Comparison of ENCODE assay signal across 10 cellular contexts in genomic region chr17:81037783-81038733, GRCh38. TPM values are rescaled to one million over a fixed set of nuclear protein-coding genes. Genes with fewer than 3 reads are reported as not detected.
A peak's percentile ranks its signal among the peaks of the same experiment; 100 is the strongest.
DNase-seq lines count a peak whose midpoint lies in the region; ATAC-seq, FAIRE-seq and TF ChIP-seq lines count a peak whose summit lies in the region.
"Had no signal": no experiment of that assay in that cellular context is flagged by ENCODE, and none has a peak within 500 bp of the region (broad histone marks: within the 10 kb centered on the region; RNA-seq: fewer than 3 reads in every experiment).

No MANE protein-coding gene starts in this region.

- peaks cover 89% of the 10 kb centered on the region for H3K36me3 Mint-ChIP-seq in Calu3 (ENCODE audit: insufficient read depth, unreplicated experiment)

- H3K4me3 Mint-ChIP-seq in Calu3 (ENCODE audit: low read depth, unreplicated experiment), result peak overlapping the region; percentile 75

- TF ChIP-seq POLR2A in adrenal gland (IDR thresholded peaks at IDR 0.05) (no peak), heart left ventricle (IDR thresholded peaks at IDR 0.05) (no peak)

- DNase-seq in Calu3 (peak; percentile 22), adrenal gland (peak in 6 of 7 donors; percentile 48 to 79 (median 66)), heart left ventricle (peak in 3 of 5 donors; percentile 30 to 65 (median 47)), pancreas (peak in 5 of 6 donors; percentile 60 to 85 (median 67)), GDM1 (lab: John Stamatoyannopoulos, UW) (no peak), small intestine (no peak)
- DNase-seq in activated CD4-positive, CD25-positive, alpha-beta regulatory T cell (lab: John Stamatoyannopoulos, UW), result no peak
- DNase-seq: stimulated activated naive CD4-positive, alpha-beta T cell had no signal

- H3K27me3 Mint-ChIP-seq in Calu3 (ENCODE audit: unreplicated experiment), result no peaks in the 10 kb centered on the region

- H3K27me3 ChIP-seq in adrenal gland (no peaks in the 10 kb centered on the region), heart left ventricle (peaks cover 0 to 6% (median 0%) of the 10 kb centered on the region in 9 donors), pancreas (no peaks in the 10 kb centered on the region), small intestine (ENCODE audit: control insufficient read depth in 2 of 2, insufficient read depth in 2 of 2, low read length in 2 of 2) (no peaks in the 10 kb centered on the region)

- peaks cover 60% of the 10 kb centered on the region for H3K4me1 Mint-ChIP-seq in Calu3 (ENCODE audit: low read depth, unreplicated experiment)

- no peaks in the 10 kb centered on the region for H3K9me3 Mint-ChIP-seq in Calu3 (ENCODE audit: low read depth, unreplicated experiment)

- H3K27ac ChIP-seq in adrenal gland (peak overlapping the region in 3 of 5 donors; percentile 19 to 77 (median 63)), heart left ventricle (peak overlapping the region in 11 of 12 donors; percentile 3 to 75 (median 66)), pancreas (peak overlapping the region in 3 of 4 donors; percentile 39 to 49 (median 41)), small intestine (ENCODE audit: low read depth in 1 of 2, low read length in 1 of 2) (no peak overlapping the region)
- H3K27ac ChIP-seq: spleen had no signal

- CTCF ChIA-PET in Calu3 (lab: Charles Lee), result interaction anchor here (0.8 to 2.8 kb wide), 5 partner anchors 12 to 60 kb away, joined by 3 to 19 read pairs (median 7); no protein-coding TSS in a partner anchor

- TF ChIP-seq CTCF in Calu3 (IDR thresholded peaks at IDR 0.05; ENCODE audit: unreplicated experiment) (no peak), adrenal gland (IDR thresholded peaks at IDR 0.05) (peak in 1 of 6 experiments; percentile 12), heart left ventricle (IDR thresholded peaks at IDR 0.05) (no peak), pancreas (IDR thresholded peaks at IDR 0.05) (no peak)

- H3K4me1 ChIP-seq in adrenal gland (replicated peaks in 1 of 2), result peaks cover 30 to 63% of the 10 kb centered on the region in 2 donors
- H3K4me1 ChIP-seq in heart left ventricle, result peaks cover 0 to 83% (median 52%) of the 10 kb centered on the region in 12 donors
- peaks cover 11 to 27% (median 23%) of the 10 kb centered on the region in 3 donors for H3K4me1 ChIP-seq in pancreas
- no peaks in the 10 kb centered on the region for H3K4me1 ChIP-seq in small intestine (ENCODE audit: control insufficient read depth in 2 of 2, insufficient read depth in 1 of 2, low read depth in 1 of 2, low read length in 1 of 2)

- no peaks in the 10 kb centered on the region for H3K36me3 ChIP-seq in adrenal gland (replicated peaks in 1 of 2)
- no peaks in the 10 kb centered on the region for H3K36me3 ChIP-seq in heart left ventricle
- no peaks in the 10 kb centered on the region for H3K36me3 ChIP-seq in pancreas
- no peaks in the 10 kb centered on the region for H3K36me3 ChIP-seq in small intestine (ENCODE audit: control insufficient read depth in 2 of 2, insufficient read depth in 2 of 2, low read length in 2 of 2)
- H3K36me3 ChIP-seq: spleen had no signal

- no peaks in the 10 kb centered on the region for H3K9me3 ChIP-seq in adrenal gland (replicated peaks in 1 of 3)
- no peaks in the 10 kb centered on the region for H3K9me3 ChIP-seq in heart left ventricle
- no peaks in the 10 kb centered on the region for H3K9me3 ChIP-seq in pancreas
- H3K9me3 ChIP-seq in small intestine (ENCODE audit: control insufficient read depth, low read depth), result no peaks in the 10 kb centered on the region
- H3K9me3 ChIP-seq: spleen had no signal

- intact Hi-C loops in Calu3 (cut with micrococcal nuclease; ENCODE audit: unreplicated experiment), result no loop called here
- intact Hi-C loops in adrenal gland (cut with DNase I), result no loop called here
- intact Hi-C loops in heart left ventricle (cut with DNase I), result loop anchor here in 2 of 10 donors (5.0 to 10.0 kb wide), 2 partner anchors 44 to 207 kb away; no protein-coding TSS in a partner anchor
- intact Hi-C loops in pancreas (cut with DNase I), result no loop called here

- H3K4me3 ChIP-seq in adrenal gland (no peak overlapping the region), heart left ventricle (no peak overlapping the region), pancreas (no peak overlapping the region), small intestine (ENCODE audit: low read depth in 1 of 2, low read length in 2 of 2) (no peak overlapping the region)

- BruUV-seq in Calu3 (replicated peaks; lab: Mats Ljungman, UMichigan), result no TSS peak

- H3K27ac Mint-ChIP-seq in Calu3 (ENCODE audit: unreplicated experiment), result peak overlapping the region; percentile 91

- WGBS in adrenal gland, 4 donors, result 34 to 47% (median 40%) methylated on average over 14 to 31 of the region's 31 CpGs
- 67 to 74% (median 70%) methylated on average over 24 to 31 of the region's 31 CpGs for WGBS in heart left ventricle, 4 donors
- 34% methylated on average over 28 to 31 of the region's 31 CpGs for WGBS in pancreas, 2 donors
- WGBS in small intestine, 3 donors, result 69 to 78% (median 75%) methylated on average over 30 to 31 of the region's 31 CpGs

- FAIRE-seq in pancreas (lab: Jason Lieb, UNC) (no peak), small intestine (lab: Jason Lieb, UNC) (no peak)

- ATAC-seq in heart left ventricle (no peak), pancreas (peak in 3 of 4 donors; percentile 5 to 25 (median 21)), HG03045 (IDR thresholded peaks at IDR 0.05; ENCODE audit: unreplicated experiment) (no peak)

RNA-seq across cellular contexts. Expression of gene BAIAP2, which starts 3.1 kb away (rescaled TPM):
- 58.0 and 58.8 TPM in 2 replicates for total RNA-seq in Calu3 (2022)
- total RNA-seq in adrenal gland, result 10 to 100 TPM in 7 of 8 donors, 1 to 10 TPM in 1; 7.8 to 19.9 (median 15.3) TPM
- 10 to 100 TPM in 2 of 3 donors, 1 to 10 TPM in 1; 8.7 to 33.4 (median 12.1) TPM for polyA plus RNA-seq in adrenal gland
- 10 to 100 TPM in 8 of 9 donors, 1 to 10 TPM in 1; 8.9 to 30.2 (median 18.8) TPM for total RNA-seq in heart left ventricle
- polyA plus RNA-seq in heart left ventricle, result 10 to 100 TPM; 15.3 to 18.5 TPM
- 10 to 100 TPM in 3 of 6 donors, 1 to 10 TPM in 3; 4.7 to 13.2 (median 8.6) TPM for total RNA-seq in pancreas
- polyA plus RNA-seq in pancreas, result 10 to 100 TPM; 11.6 to 16.4 TPM
- 10 to 100 TPM in 1 of 3 donors, 1 to 10 TPM in 2; 1.8 to 14.5 (median 3.8) TPM for polyA plus RNA-seq in small intestine

RNA-seq across cellular contexts. Expression of gene CHMP6, which starts 46.4 kb away (rescaled TPM):
- total RNA-seq in Calu3 (2022) (25.5 and 27.9 TPM in 2 replicates), adrenal gland (10 to 100 TPM; 22.6 to 35.3 (median 27.0) TPM), heart left ventricle (10 to 100 TPM; 17.9 to 25.9 (median 19.4) TPM), pancreas (10 to 100 TPM in 4 of 6 donors, 1 to 10 TPM in 2; 9.5 to 15.1 (median 12.4) TPM)
- polyA plus RNA-seq in adrenal gland (10 to 100 TPM; 23.8 to 33.7 (median 24.4) TPM), heart left ventricle (10 to 100 TPM; 24.4 to 35.5 TPM), pancreas (10 to 100 TPM; 22.4 to 30.8 TPM), small intestine (10 to 100 TPM; 29.0 to 35.8 (median 34.6) TPM)

Comparison
In these comparisons a context has a peak if more than half of its experiments do, and no peak if none do; other contexts are left out.
1. DNase-seq: peak in Calu3 (single experiment), adrenal gland (6 of 7), heart left ventricle (3 of 5) and pancreas (5 of 6); none in GDM1 (single experiment), small intestine (single experiment) and activated CD4-positive, CD25-positive, alpha-beta regulatory T cell (0 of 4).
2. H3K27ac ChIP-seq: peak in adrenal gland (3 of 5), heart left ventricle (11 of 12) and pancreas (3 of 4); none in small intestine (0 of 2).
3. ATAC-seq: peak in pancreas (3 of 4); none in heart left ventricle (0 of 4) and HG03045 (single experiment).